Comparison of ENCODE assay signal across 4 cellular contexts in the genomic region with DNA sequence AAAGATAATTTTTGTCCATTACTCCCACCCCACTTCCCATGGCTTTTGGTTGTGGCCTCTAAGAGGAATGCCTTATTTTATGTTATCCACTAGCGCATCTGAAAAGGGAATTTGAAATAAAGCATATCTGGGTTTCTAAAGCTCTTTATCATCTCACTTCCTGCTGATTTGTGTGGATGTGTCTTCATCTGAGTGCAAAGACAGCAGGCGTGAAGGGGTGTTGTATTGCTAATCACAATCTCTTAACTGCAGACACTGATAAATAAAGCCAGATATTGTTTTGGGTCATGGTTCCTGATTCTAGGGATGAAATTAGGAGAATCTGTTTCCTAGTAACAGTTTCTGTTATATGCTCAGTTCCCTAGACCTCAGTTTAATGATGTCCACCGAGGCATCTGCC.
"Had no signal": no experiment of that assay in that cellular context is flagged by ENCODE, and none has a peak within 500 bp of the region (broad histone marks: within the 10 kb centered on the region; RNA-seq: fewer than 3 reads in every experiment).

No MANE protein-coding gene starts in this region.

- H3K27ac ChIP-seq: GM23248 had no signal

- H3K27ac Mint-ChIP-seq: H9 had no signal

- DNase-seq: GM23248, H9, HCEC 1CT, IMR-90 had no signal

- H3K9ac ChIP-seq: GM23248 had no signal

- H3K9me3 Mint-ChIP-seq: H9 had no signal

- H3K4me3 ChIP-seq: GM23248 had no signal

- H2AFZ ChIP-seq: GM23248 had no signal

- H3K4me3 Mint-ChIP-seq: H9 had no signal
